1 cellular context compared by ENCODE assay signal in the genomic region with DNA sequence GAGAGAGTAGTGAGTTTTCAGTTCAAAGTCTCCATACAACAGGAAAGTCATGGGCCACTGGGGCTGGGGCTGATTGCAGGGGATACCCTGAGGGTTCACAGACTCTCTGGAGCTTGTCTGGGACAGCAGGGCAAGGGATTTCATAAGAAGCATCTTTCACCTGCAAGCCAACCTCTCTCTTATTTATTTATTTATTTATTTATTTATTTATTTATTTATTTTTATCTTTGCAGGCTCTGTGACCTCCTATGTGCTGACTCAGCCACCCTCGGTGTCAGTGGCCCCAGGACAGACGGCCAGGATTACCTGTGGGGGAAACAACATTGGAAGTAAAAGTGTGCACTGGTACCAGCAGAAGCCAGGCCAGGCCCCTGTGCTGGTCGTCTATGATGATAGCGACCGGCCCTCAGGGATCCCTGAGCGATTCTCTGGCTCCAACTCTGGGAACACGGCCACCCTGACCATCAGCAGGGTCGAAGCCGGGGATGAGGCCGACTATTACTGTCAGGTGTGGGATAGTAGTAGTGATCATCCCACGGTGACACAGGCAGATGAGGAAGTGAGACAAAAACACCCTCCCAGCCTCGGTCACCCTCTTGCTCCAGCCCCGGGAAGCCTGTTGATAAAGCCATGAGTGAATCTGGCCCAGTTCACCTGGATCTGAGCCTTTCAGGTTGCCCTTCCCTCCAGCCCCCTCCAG.
TF ChIP-seq lines count a peak whose summit lies in the region.

No MANE protein-coding gene starts in this region.

TF ChIP-seq in HEK293, 187 proteins besides CTCF, POLR2A, EP300 and RAD21 (continued from another document):
- no peak for TF ChIP-seq MYNN (tag by site-specific recombination; IDR thresholded peaks at IDR 0.05; ENCODE audit: borderline replicate concordance)
- TF ChIP-seq ZNF114 (tag by site-specific recombination; IDR thresholded peaks at IDR 0.05): no peak
- peak; percentile 43 for TF ChIP-seq ZNF426 (tag by site-specific recombination; IDR thresholded peaks at IDR 0.05)
- TF ChIP-seq ZNF624 (tag by site-specific recombination; IDR thresholded peaks at IDR 0.05): no peak
- TF ChIP-seq ZNF544 (tag by site-specific recombination; IDR thresholded peaks at IDR 0.05): no peak
- TF ChIP-seq ZNF777 (tag by site-specific recombination; IDR thresholded peaks at IDR 0.05; ENCODE audit: borderline replicate concordance): no peak
- TF ChIP-seq ZIC2 (tag by site-specific recombination; IDR thresholded peaks at IDR 0.05): no peak
- TF ChIP-seq, protein P1, sequence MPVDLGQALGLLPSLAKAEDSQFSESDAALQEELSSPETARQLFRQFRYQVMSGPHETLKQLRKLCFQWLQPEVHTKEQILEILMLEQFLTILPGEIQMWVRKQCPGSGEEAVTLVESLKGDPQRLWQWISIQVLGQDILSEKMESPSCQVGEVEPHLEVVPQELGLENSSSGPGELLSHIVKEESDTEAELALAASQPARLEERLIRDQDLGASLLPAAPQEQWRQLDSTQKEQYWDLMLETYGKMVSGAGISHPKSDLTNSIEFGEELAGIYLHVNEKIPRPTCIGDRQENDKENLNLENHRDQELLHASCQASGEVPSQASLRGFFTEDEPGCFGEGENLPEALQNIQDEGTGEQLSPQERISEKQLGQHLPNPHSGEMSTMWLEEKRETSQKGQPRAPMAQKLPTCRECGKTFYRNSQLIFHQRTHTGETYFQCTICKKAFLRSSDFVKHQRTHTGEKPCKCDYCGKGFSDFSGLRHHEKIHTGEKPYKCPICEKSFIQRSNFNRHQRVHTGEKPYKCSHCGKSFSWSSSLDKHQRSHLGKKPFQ (tag by site-specific recombination; IDR thresholded peaks at IDR 0.05): no peak
- no peak for TF ChIP-seq ZNF146 (tag by site-specific recombination; IDR thresholded peaks at IDR 0.05)
- TF ChIP-seq ZNF558 (tag by site-specific recombination; IDR thresholded peaks at IDR 0.05): no peak
- no peak for TF ChIP-seq KLF8 (tag by site-specific recombination; IDR thresholded peaks at IDR 0.05)
- TF ChIP-seq PATZ1 (tag by site-specific recombination; IDR thresholded peaks at IDR 0.05): no peak
- no peak for TF ChIP-seq HOXD13 (CRISPR knock-in tag; IDR thresholded peaks at IDR 0.05; ENCODE audit: borderline replicate concordance)
- no peak for TF ChIP-seq ZBTB8A (tag by site-specific recombination; IDR thresholded peaks at IDR 0.05)
- TF ChIP-seq ZNF394 (tag by site-specific recombination; IDR thresholded peaks at IDR 0.05; ENCODE audit: borderline replicate concordance): peak; percentile 72; the same call in 1 of the 2 replicates
- TF ChIP-seq ZNF423 (tag by site-specific recombination; IDR thresholded peaks at IDR 0.05): no peak
- TF ChIP-seq, protein P2, sequence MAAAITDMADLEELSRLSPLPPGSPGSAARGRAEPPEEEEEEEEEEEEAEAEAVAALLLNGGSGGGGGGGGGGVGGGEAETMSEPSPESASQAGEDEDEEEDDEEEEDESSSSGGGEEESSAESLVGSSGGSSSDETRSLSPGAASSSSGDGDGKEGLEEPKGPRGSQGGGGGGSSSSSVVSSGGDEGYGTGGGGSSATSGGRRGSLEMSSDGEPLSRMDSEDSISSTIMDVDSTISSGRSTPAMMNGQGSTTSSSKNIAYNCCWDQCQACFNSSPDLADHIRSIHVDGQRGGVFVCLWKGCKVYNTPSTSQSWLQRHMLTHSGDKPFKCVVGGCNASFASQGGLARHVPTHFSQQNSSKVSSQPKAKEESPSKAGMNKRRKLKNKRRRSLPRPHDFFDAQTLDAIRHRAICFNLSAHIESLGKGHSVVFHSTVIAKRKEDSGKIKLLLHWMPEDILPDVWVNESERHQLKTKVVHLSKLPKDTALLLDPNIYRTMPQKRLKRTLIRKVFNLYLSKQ (tag by site-specific recombination; IDR thresholded peaks at IDR 0.05; ENCODE audit: borderline replicate concordance): no peak
- peak; percentile 35 for TF ChIP-seq ZNF555 (tag by site-specific recombination; conservative IDR thresholded peaks at IDR 0.05)
- TF ChIP-seq ZNF391 (tag by site-specific recombination; IDR thresholded peaks at IDR 0.05; ENCODE audit: borderline replicate concordance, low read depth): no peak
- no peak for TF ChIP-seq ZNF302 (tag by site-specific recombination; IDR thresholded peaks at IDR 0.05; ENCODE audit: low read depth)
- TF ChIP-seq ZNF768 (tag by site-specific recombination; IDR thresholded peaks at IDR 0.05): no peak
- TF ChIP-seq ZNF184 (tag by site-specific recombination; IDR thresholded peaks at IDR 0.05): no peak
- TF ChIP-seq KLF1 (tag by site-specific recombination; IDR thresholded peaks at IDR 0.05): no peak
- no peak for TF ChIP-seq MEIS1 (CRISPR knock-in tag; IDR thresholded peaks at IDR 0.05; ENCODE audit: borderline replicate concordance)
